ENCODE assay signal across 1 cellular context in genomic region chr6:31711233-31711632, GRCh38.
TF ChIP-seq lines count a peak whose summit lies in the region.

No MANE protein-coding gene starts in this region.

TF ChIP-seq in H1, 55 proteins besides CTCF, POLR2A, EP300 and RAD21:
- TF ChIP-seq CHD7 (IDR thresholded peaks at IDR 0.05; ENCODE audit: insufficient replicate concordance, low read length) (no peak), KDM5A (IDR thresholded peaks at IDR 0.05; ENCODE audit: low read length) (no peak), EZH2 (IDR thresholded peaks at IDR 0.05; ENCODE audit: low read depth, low read length, severe bottlenecking) (no peak), SRF (IDR thresholded peaks at IDR 0.05; ENCODE audit: low read depth, low read length) (no peak)
